ENCODE assay signal across 8 cellular contexts in the genomic region with DNA sequence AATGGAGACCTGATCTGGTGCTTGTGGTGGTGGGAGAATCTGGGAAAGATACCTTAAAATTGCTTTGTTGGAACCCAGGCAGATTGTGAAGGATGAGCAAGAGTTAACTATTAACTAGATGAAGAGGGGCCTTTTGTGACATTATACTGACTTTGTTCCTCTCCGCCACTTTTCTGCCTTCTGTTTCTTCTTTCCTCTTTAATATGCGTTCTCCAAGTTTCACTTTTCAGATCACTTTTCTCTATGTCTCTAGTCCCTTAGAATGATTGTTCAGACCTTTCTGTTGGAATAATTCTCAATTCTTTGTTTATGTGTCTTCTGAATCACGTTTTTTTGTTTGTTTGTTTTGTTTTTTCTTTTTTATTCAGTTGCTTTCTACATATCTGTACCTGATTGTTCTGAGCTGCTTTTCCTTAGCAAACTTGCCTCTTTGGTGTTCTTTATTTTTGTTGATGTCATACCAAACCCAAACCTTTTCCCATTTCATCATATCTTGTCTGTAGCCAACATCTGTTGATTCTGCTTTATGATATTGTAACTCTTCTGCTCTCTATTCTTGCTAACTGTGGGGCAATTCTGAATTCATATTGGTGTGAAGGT. TPM values are rescaled to one million over a fixed set of nuclear protein-coding genes. Genes with fewer than 3 reads are reported as not detected.
DNase-seq lines count a peak whose midpoint lies in the region; ATAC-seq and TF ChIP-seq lines count a peak whose summit lies in the region.

No MANE protein-coding gene starts in this region.

- TF ChIP-seq CTCF in progenitor cell of endocrine pancreas (IDR thresholded peaks at IDR 0.05; ENCODE audit: unreplicated experiment): no peak

- peak; percentile 13 for DNase-seq in EH (ENCODE audit: low read depth)
- peak; percentile 19 for DNase-seq in NOMO-1 treated with dmso at 0.1 percent for 144 hours (lab: John Stamatoyannopoulos, UW; ENCODE audit: unreplicated experiment)
- peak; percentile 11 to 15 for DNase-seq in erythroblast (lab: John Stamatoyannopoulos, UW)
- no peak for DNase-seq in progenitor cell of endocrine pancreas (ENCODE audit: low spot score, unreplicated experiment)
- no peak for DNase-seq in NCI-H1694 treated with DMSO at 0.1 percent for 48 hours (lab: John Stamatoyannopoulos, UW)
- DNase-seq in NCI-H2081 (lab: John Stamatoyannopoulos, UW): no peak
- DNase-seq in RKO (ENCODE audit: low spot score): no peak

- H3K27me3 Mint-ChIP-seq in progenitor cell of endocrine pancreas: no peaks in the 10 kb centered on the region

- no peak for ATAC-seq in HG03139 (IDR thresholded peaks at IDR 0.05; ENCODE audit: unreplicated experiment)

- peak overlapping the region; percentile 94 for H3K4me3 Mint-ChIP-seq in progenitor cell of endocrine pancreas (ENCODE audit: low read depth)

- peaks cover 43% of the 10 kb centered on the region for H3K4me1 Mint-ChIP-seq in progenitor cell of endocrine pancreas (ENCODE audit: low read depth)

- no peak for TF ChIP-seq POLR2A in erythroblast (IDR thresholded peaks at IDR 0.05; ENCODE audit: low read length)

- H3K9me3 Mint-ChIP-seq in progenitor cell of endocrine pancreas (ENCODE audit: low read depth): no peaks in the 10 kb centered on the region

- no peaks in the 10 kb centered on the region for H3K36me3 Mint-ChIP-seq in progenitor cell of endocrine pancreas (ENCODE audit: insufficient read depth)

- H3K27ac Mint-ChIP-seq in progenitor cell of endocrine pancreas: peak overlapping the region; percentile 79

RNA-seq across cellular contexts. Expression of a gene that starts 2.8 kb away (rescaled TPM):
- 80.7 and 89.7 TPM in 2 replicates for total RNA-seq in progenitor cell of endocrine pancreas

Comparison
In these comparisons a context has a peak if more than half of its experiments do, and no peak if none do; other contexts are left out.
1. DNase-seq: peak in EH (single experiment), NOMO-1 treated with dmso at 0.1 percent for 144 hours (single experiment) and erythroblast (2 of 2); none in progenitor cell of endocrine pancreas (single experiment), NCI-H1694 treated with DMSO at 0.1 percent for 48 hours (single experiment), NCI-H2081 (0 of 2) and RKO (single experiment).